10 cellular contexts compared by ENCODE assay signal in the genomic region with DNA sequence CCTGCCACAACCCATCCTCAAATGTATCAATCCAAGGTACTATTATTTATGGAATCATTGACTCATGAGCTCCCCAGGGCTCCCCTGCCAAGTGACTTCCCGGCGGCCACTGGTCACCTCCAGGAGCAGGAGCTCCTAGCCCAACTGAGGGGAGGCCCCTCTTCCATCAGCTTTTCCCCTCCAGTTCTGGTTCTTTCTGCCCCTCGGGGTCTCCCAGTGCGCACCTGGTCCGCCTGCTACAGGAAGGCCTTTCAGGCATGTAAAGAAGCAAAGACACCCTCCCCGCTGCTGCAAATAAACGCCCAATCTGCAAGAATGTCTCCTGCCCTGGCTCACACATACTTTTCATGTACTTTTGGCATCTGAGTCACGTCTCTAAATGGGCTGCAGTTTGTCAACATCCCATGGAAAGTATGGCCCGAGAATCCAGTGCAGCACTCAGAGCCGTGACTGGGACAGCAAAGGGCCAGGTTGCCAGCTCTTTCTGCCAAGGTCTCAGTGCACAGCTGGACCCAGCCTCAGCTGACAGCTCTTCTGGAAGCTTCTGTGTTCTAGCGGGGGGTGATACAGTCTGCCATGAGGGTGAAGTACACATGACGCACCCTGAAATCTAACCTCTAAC. TPM values are rescaled to one million over a fixed set of nuclear protein-coding genes. Genes with fewer than 3 reads are reported as not detected.
DNase-seq lines count a peak whose midpoint lies in the region; ATAC-seq and TF ChIP-seq lines count a peak whose summit lies in the region.
"Had no signal": no experiment of that assay in that cellular context is flagged by ENCODE, and none has a peak within 500 bp of the region (broad histone marks: within the 10 kb centered on the region; RNA-seq: fewer than 3 reads in every experiment).

No MANE protein-coding gene starts in this region.

- TF ChIP-seq POLR2A in esophagus squamous epithelium (IDR thresholded peaks at IDR 0.05): no peak
- no peak for TF ChIP-seq POLR2A in stomach (IDR thresholded peaks at IDR 0.05)

- no peaks in the 10 kb centered on the region for H3K27me3 ChIP-seq in esophagus squamous epithelium
- no peaks in the 10 kb centered on the region for H3K27me3 ChIP-seq in lower lobe of right lung (ENCODE audit: low read depth)
- no peaks in the 10 kb centered on the region for H3K27me3 ChIP-seq in stomach

- TF ChIP-seq EP300 in stomach (IDR thresholded peaks at IDR 0.05): peak; percentile 82

- peak; percentile 75 to 80 for ATAC-seq in lower lobe of right lung
- ATAC-seq in GM21367 (IDR thresholded peaks at IDR 0.05; ENCODE audit: unreplicated experiment): no peak
- ATAC-seq in GM18517 (IDR thresholded peaks at IDR 0.05; ENCODE audit: unreplicated experiment): no peak

- H3K4me3 ChIP-seq in esophagus squamous epithelium (no peak overlapping the region), lower lobe of right lung (no peak overlapping the region), stomach (no peak overlapping the region)

- 51 to 84% methylated on average over 8 to 12 of the region's 12 CpGs for WGBS in esophagus squamous epithelium, 2 donors
- 53 to 74% (median 67%) methylated on average over 12 of the region's 12 CpGs for WGBS in stomach, 5 donors

- H3K4me1 ChIP-seq in esophagus squamous epithelium (peaks cover 3 to 25% (median 19%) of the 10 kb centered on the region in 3 donors), lower lobe of right lung (peaks cover 11% of the 10 kb centered on the region), stomach (peaks cover 0 to 36% (median 20%) of the 10 kb centered on the region in 4 donors)

- H3K27ac ChIP-seq in esophagus squamous epithelium: peak overlapping the region in 3 of 4 donors; percentile 59 to 69 (median 69)
- H3K27ac ChIP-seq in lower lobe of right lung: peak overlapping the region; percentile 62
- H3K27ac ChIP-seq in stomach: peak overlapping the region in 4 of 5 donors; percentile 14 to 84 (median 68)

- no peaks in the 10 kb centered on the region for H3K9me3 ChIP-seq in esophagus squamous epithelium
- H3K9me3 ChIP-seq in lower lobe of right lung: no peaks in the 10 kb centered on the region
- no peaks in the 10 kb centered on the region for H3K9me3 ChIP-seq in stomach

- no peak for TF ChIP-seq CTCF in esophagus squamous epithelium (IDR thresholded peaks at IDR 0.05)
- no peak for TF ChIP-seq CTCF in lower lobe of right lung (IDR thresholded peaks at IDR 0.05)
- no peak for TF ChIP-seq CTCF in stomach (IDR thresholded peaks at IDR 0.05)

- H3K36me3 ChIP-seq in esophagus squamous epithelium: no peaks in the 10 kb centered on the region
- no peaks in the 10 kb centered on the region for H3K36me3 ChIP-seq in lower lobe of right lung
- no peaks in the 10 kb centered on the region for H3K36me3 ChIP-seq in stomach

- peak; percentile 42 for DNase-seq in M059J (ENCODE audit: low read depth)
- DNase-seq in esophagus squamous epithelium (lab: John Stamatoyannopoulos, UW): no peak
- no peak for DNase-seq in lower lobe of right lung
- DNase-seq in stomach: no peak
- DNase-seq in iPS-NIHi11 (ENCODE audit: low spot score): no peak
- DNase-seq in NCI-H1105 treated with DMSO at 0.1 percent for 48 hours (lab: John Stamatoyannopoulos, UW): no peak
- DNase-seq: activated CD4-positive, alpha-beta T cell treated with anti-CD3 and anti-CD28 coated beads for 4 hours; stimulated activated CD4-positive, alpha-beta T cell treated with anti-CD3 and anti-CD28 coated beads, Interleukin-4, amount 100 ng/mL, for 1 hour had no signal

- intact Hi-C loops in esophagus squamous epithelium (cut with DNase I): no loop called here
- intact Hi-C loops in lower lobe of right lung (cut with DNase I): no loop called here
- intact Hi-C loops in stomach (cut with DNase I; ENCODE audit: low total_unique reads): no loop called here

RNA-seq across cellular contexts. Expression of a gene that starts 41.4 kb away (rescaled TPM):
- total RNA-seq in M059J (2014; rRNA removed; shearing (Covaris generic)): 0.67 and 0.71 TPM in 2 replicates
- total RNA-seq in esophagus squamous epithelium (10 to 100 TPM in 1 of 4 donors, 1 to 10 TPM in 3; 3.4 to 11.8 (median 5.9) TPM), lower lobe of right lung (12.9 TPM), stomach (1 to 10 TPM in 4 of 5 donors, under 1 TPM in 1; under 0.01 to 6.6 (median 1.4) TPM)
- polyA plus RNA-seq in stomach: 1 to 10 TPM in 2 of 3 donors, under 1 TPM in 1; 0.31 to 3.0 (median 1.2) TPM

Comparison
In these comparisons a context has a peak if more than half of its experiments do, and no peak if none do; other contexts are left out.
1. ATAC-seq: peak in lower lobe of right lung (2 of 2); none in GM21367 (single experiment) and GM18517 (single experiment).
2. Peak in every context shown above with its lines, with median percentiles within 50 percentile points of each other: H3K27ac ChIP-seq.